18 cellular contexts compared by ENCODE assay signal in the genomic region with DNA sequence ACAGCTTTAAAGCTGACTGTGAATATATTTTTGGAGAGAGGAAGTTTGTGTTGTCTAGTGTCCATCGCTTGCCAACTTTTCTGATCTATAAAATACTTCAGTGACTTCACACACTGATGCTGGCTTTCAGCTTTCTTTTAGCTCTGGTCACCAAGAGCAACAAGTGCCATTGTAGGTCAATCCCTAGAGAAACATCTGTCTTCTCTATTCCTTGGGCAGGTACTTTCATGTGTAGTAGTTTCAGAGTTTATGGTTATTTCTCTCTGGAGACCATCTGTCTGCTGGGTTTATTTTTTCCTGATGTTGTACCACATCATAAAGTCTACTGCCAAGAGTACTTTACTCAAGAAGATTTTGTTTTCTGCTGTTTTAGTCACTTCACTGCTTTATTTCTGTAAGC.
A peak's percentile ranks its signal among the peaks of the same experiment; 100 is the strongest.
DNase-seq lines count a peak whose midpoint lies in the region; ATAC-seq and TF ChIP-seq lines count a peak whose summit lies in the region.
"Had no signal": no experiment of that assay in that cellular context is flagged by ENCODE, and none has a peak within 500 bp of the region (broad histone marks: within the 10 kb centered on the region; RNA-seq: fewer than 3 reads in every experiment).

No MANE protein-coding gene starts in this region.

- peaks cover 23% of the 10 kb centered on the region for H3K36me3 Mint-ChIP-seq in activated naive CD4-positive, alpha-beta T cell treated with anti-CD3 and anti-CD28 coated beads for 36 hours (ENCODE audit: low read depth)

- H2AFZ ChIP-seq in hepatocyte, result no peak overlapping the region

- WGBS in hepatocyte (ENCODE audit: low lambda C conversion rate, missing lambda C conversion rate), result 61% methylated on average over 1 of the region's 1 CpG

- intact Hi-C loops in activated naive CD4-positive, alpha-beta T cell treated with anti-CD3 and anti-CD28 coated beads for 36 hours (cut with micrococcal nuclease), result no loop called here

- no peaks in the 10 kb centered on the region for H3K79me2 ChIP-seq in hepatocyte

- H3K4me1 ChIP-seq in hepatocyte (ENCODE audit: insufficient read depth), result no peaks in the 10 kb centered on the region
- H3K4me1 ChIP-seq: colonic mucosa had no signal

- H3K9me3 Mint-ChIP-seq in activated naive CD4-positive, alpha-beta T cell treated with anti-CD3 and anti-CD28 coated beads for 36 hours, result peaks cover 6% of the 10 kb centered on the region
- H3K9me3 Mint-ChIP-seq: stimulated activated naive CD8-positive, alpha-beta T cell treated with anti-CD3 and anti-CD28 coated beads, Interleukin-15, amount 100 ng/mL, for 72 hours had no signal

- no peaks in the 10 kb centered on the region for H4K20me1 ChIP-seq in hepatocyte (ENCODE audit: insufficient read depth, poor library complexity, severe bottlenecking)

- H3K27me3 Mint-ChIP-seq in activated naive CD4-positive, alpha-beta T cell treated with anti-CD3 and anti-CD28 coated beads for 36 hours (ENCODE audit: low read depth), result no peaks in the 10 kb centered on the region
- H3K27me3 Mint-ChIP-seq: B cell; stimulated activated naive CD8-positive, alpha-beta T cell treated with anti-CD3 and anti-CD28 coated beads, Interleukin-15, amount 100 ng/mL, for 72 hours had no signal

- H3K4me1 Mint-ChIP-seq in activated naive CD4-positive, alpha-beta T cell treated with anti-CD3 and anti-CD28 coated beads for 36 hours (ENCODE audit: low read depth), result no peaks in the 10 kb centered on the region

- H3K4me3 ChIP-seq in GM12865 (ENCODE audit: low read depth, low read length), result no peak overlapping the region
- no peak overlapping the region for H3K4me3 ChIP-seq in hepatocyte
- H3K4me3 ChIP-seq: colonic mucosa, smooth muscle cell had no signal

- DNase-seq in GM12865 (ENCODE audit: low read depth), result peak; percentile 41
- peak; percentile 29 for DNase-seq in hepatocyte (ENCODE audit: low spot score)
- no peak for DNase-seq in NCI-H146 treated with DMSO at 0.1 percent for 48 hours (lab: John Stamatoyannopoulos, UW; ENCODE audit: unreplicated experiment)
- no peak for DNase-seq in activated naive CD4-positive, alpha-beta T cell treated with anti-CD3 and anti-CD28 coated beads for 36 hours
- DNase-seq in Ammon's horn (ENCODE audit: low spot score), result no peak
- no peak for DNase-seq in germinal center (ENCODE audit: low spot score)
- DNase-seq: activated effector memory CD4-positive, alpha-beta T cell treated with anti-CD3 and anti-CD28 coated beads, Interleukin-2, amount 50 U/mL, for 16 hours; colonic mucosa; DMS79; mesendoderm; NCI-H510A; occipital lobe; stimulated activated naive CD8-positive, alpha-beta T cell treated with anti-CD3 and anti-CD28 coated beads, Interleukin-15, amount 100 ng/mL, for 72 hours had no signal

- H3K27ac Mint-ChIP-seq in activated naive CD4-positive, alpha-beta T cell treated with anti-CD3 and anti-CD28 coated beads for 36 hours, result no peak overlapping the region
- H3K27ac Mint-ChIP-seq: B cell had no signal

- CTCF ChIA-PET in activated naive CD4-positive, alpha-beta T cell treated with anti-CD3 and anti-CD28 coated beads for 36 hours (lab: Charles Lee), result interaction anchor here (0.8 kb wide), 1 partner anchor 115 kb away, joined by 3 read pairs; no protein-coding TSS in a partner anchor

- H3K9me2 ChIP-seq in hepatocyte (replicated peaks; ENCODE audit: insufficient read depth), result no peaks in the 10 kb centered on the region

- TF ChIP-seq CTCF in GM12865 (IDR thresholded peaks at IDR 0.05; ENCODE audit: insufficient read depth, low read depth, low read length, missing control alignments) (no peak), hepatocyte (IDR thresholded peaks at IDR 0.05; ENCODE audit: poor library complexity) (no peak)

- no peaks in the 10 kb centered on the region for H3K36me3 ChIP-seq in hepatocyte (replicated peaks; ENCODE audit: insufficient read depth, low read depth)
- H3K36me3 ChIP-seq: colonic mucosa had no signal

- H3K27me3 ChIP-seq in hepatocyte, result no peaks in the 10 kb centered on the region
- H3K27me3 ChIP-seq: colonic mucosa had no signal

- no peak overlapping the region for H3K27ac ChIP-seq in hepatocyte
- H3K27ac ChIP-seq: colonic mucosa had no signal

- H3K4me2 ChIP-seq in hepatocyte, result no peak overlapping the region
- H3K4me2 ChIP-seq: smooth muscle cell had no signal

- ATAC-seq in GM21786 (IDR thresholded peaks at IDR 0.05; ENCODE audit: unreplicated experiment) (peak; percentile 58), HG03354 (IDR thresholded peaks at IDR 0.05; ENCODE audit: poor library complexity, severe bottlenecking, unreplicated experiment) (peak; percentile 63)
- ATAC-seq: Panc1; stimulated activated naive CD8-positive, alpha-beta T cell treated with anti-CD3 and anti-CD28 coated beads, Interleukin-15, amount 100 ng/mL, for 72 hours had no signal

- H3K4me3 Mint-ChIP-seq in activated naive CD4-positive, alpha-beta T cell treated with anti-CD3 and anti-CD28 coated beads for 36 hours, result no peak overlapping the region
- H3K4me3 Mint-ChIP-seq: B cell; stimulated activated naive CD8-positive, alpha-beta T cell treated with anti-CD3 and anti-CD28 coated beads, Interleukin-15, amount 100 ng/mL, for 72 hours had no signal

- H3K9me3 ChIP-seq in hepatocyte (ENCODE audit: low read depth), result no peaks in the 10 kb centered on the region
- H3K9me3 ChIP-seq: colonic mucosa had no signal

Comparison
In these comparisons a context has a peak if more than half of its experiments do, and no peak if none do; other contexts are left out.
1. DNase-seq: peak in GM12865 (single experiment) and hepatocyte (single experiment); none in NCI-H146 treated with DMSO at 0.1 percent for 48 hours (single experiment), activated naive CD4-positive, alpha-beta T cell treated with anti-CD3 and anti-CD28 coated beads for 36 hours (single experiment), Ammon's horn (single experiment) and germinal center (single experiment).